1 cellular context compared by ENCODE assay signal in genomic region chr6:42781811-42782688, GRCh38.
TF ChIP-seq lines count a peak whose summit lies in the region.

BICRAL (plus strand) TSS chr6:42782052; CDS start chr6:42822023, 39,971 bp downstream.

TF ChIP-seq in IMR-90, 13 proteins besides CTCF, POLR2A, EP300 and RAD21 (continued from another document):
- TF ChIP-seq USF2 (IDR thresholded peaks at IDR 0.05; ENCODE audit: low read depth, low read length), result no peak
- TF ChIP-seq RCOR1 (IDR thresholded peaks at IDR 0.05; ENCODE audit: insufficient replicate concordance, low read length), result no peak
